Comparison of ENCODE assay signal across 26 cellular contexts in the genomic region with DNA sequence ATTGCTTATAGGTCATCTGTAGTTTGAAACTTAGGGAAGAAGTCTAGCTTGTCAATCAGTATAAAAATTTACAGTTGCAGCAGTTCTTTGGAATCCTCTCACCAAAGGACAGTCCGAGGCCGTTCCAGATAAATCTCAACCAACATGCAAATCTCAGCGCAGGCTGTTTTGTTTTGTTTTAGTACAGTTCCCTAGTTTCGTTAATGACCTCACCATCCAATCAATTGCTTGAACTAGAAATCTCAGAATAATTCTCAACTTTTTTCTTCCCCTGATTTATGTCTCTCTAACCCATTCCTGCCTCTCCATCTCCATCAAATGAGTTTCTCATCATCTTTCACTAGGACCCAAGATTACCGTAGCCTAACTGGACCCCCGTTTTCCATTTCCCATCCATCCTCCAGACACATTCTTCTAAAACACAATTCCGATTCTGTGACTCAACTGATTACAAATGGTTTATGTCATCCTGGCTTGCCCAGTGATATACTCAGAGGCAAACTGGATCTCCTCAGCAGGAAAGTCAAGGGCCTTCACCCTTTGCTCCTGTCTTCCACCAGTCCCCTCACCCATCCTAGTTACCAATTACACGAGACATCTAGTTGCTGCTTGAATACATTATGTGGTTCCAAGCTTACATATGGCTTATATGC. TPM values are rescaled to one million over a fixed set of nuclear protein-coding genes. Genes with fewer than 3 reads are reported as not detected.
A peak's percentile ranks its signal among the peaks of the same experiment; 100 is the strongest.
DNase-seq lines count a peak whose midpoint lies in the region; ATAC-seq and TF ChIP-seq lines count a peak whose summit lies in the region.
"Had no signal": no experiment of that assay in that cellular context is flagged by ENCODE, and none has a peak within 500 bp of the region (broad histone marks: within the 10 kb centered on the region; RNA-seq: fewer than 3 reads in every experiment).

No MANE protein-coding gene starts in this region.

- H3K4me3 ChIP-seq in cardiac fibroblast (replicated peaks in 1 of 2; ENCODE audit: low read depth in 2 of 2, low read length in 2 of 2), result no peak overlapping the region
- H3K4me3 ChIP-seq: GM23338, lung, stomach had no signal

- intact Hi-C loops in left ventricle myocardium superior (cut with micrococcal nuclease), result no loop called here

- no peak for TF ChIP-seq CTCF in cardiac fibroblast (IDR thresholded peaks at IDR 0.05; ENCODE audit: low read depth, low read length)

- peak; percentile 58 for ATAC-seq in left ventricle myocardium superior
- ATAC-seq: activated CD4-positive, CD25-positive, alpha-beta regulatory T cell treated with anti-CD3 and anti-CD28 coated beads, Interleukin-2, amount 50 U/mL, for 24 hours; activated CD8-positive, alpha-beta T cell treated with anti-CD3 and anti-CD28 coated beads for 36 hours; GM23338 had no signal

- peak; percentile 45 for DNase-seq in AG08396 (ENCODE audit: low spot score)
- peak; percentile 54 for DNase-seq in HT1080 (ENCODE audit: low read depth)
- DNase-seq in cardiac fibroblast (ENCODE audit: low read depth in 2 of 2), result peak; percentile 23 to 75
- DNase-seq in left ventricle myocardium superior, result no peak
- DNase-seq in DMS153 (lab: John Stamatoyannopoulos, UW), result no peak
- DNase-seq in NK-92 treated with Interleukin-12 subunit alpha and Interleukin-12 subunit beta, amount 100 ng/mL, for 24 hours (lab: John Stamatoyannopoulos, UW), result no peak
- no peak for DNase-seq in activated CD4-positive, CD25-positive, alpha-beta regulatory T cell (lab: John Stamatoyannopoulos, UW)
- no peak for DNase-seq in NCI-H526 treated with DMSO at 0.1 percent for 48 hours (lab: John Stamatoyannopoulos, UW)
- DNase-seq: activated CD8-positive, alpha-beta T cell treated with anti-CD3 and anti-CD28 coated beads for 36 hours; activated naive CD4-positive, alpha-beta T cell; amygdala; C1 segment of cervical spinal cord; Calu3; effector CD4-positive, alpha-beta T cell; hippocampal formation; KBM-7; NCI-H82; OCI-M1; SK-N-SH; stomach had no signal

RNA-seq across cellular contexts. Expression of gene SMCO1, which starts 1.3 kb away (rescaled TPM):
- total RNA-seq in HT1080 (2014; rRNA removed; shearing (Covaris generic)), result 0.14 TPM in 1 of 2 replicates, not detected in the other
- polyA plus RNA-seq in HT1080 (2015; cell fraction: cytosol; rRNA removed), result not detected in 2 replicates
- not detected in 2 replicates for polyA plus RNA-seq in HT1080 (2015; cell fraction: nucleus; rRNA removed)
- 110 TPM for total RNA-seq in left ventricle myocardium superior
- total RNA-seq: activated CD8-positive, alpha-beta T cell treated with anti-CD3 and anti-CD28 coated beads for 36 hours; Calu3; G401; GM23338; lung; stomach; ureter had no signal
- polyA plus RNA-seq: esophagus, GM23338, lung, SK-N-SH, stomach had no signal

RNA-seq across cellular contexts. Expression of gene RNF168, which starts 10.3 kb away (rescaled TPM):
- 15.1 and 25.0 TPM in 2 replicates for total RNA-seq in HT1080 (2014; rRNA removed; shearing (Covaris generic))
- 7.7 and 8.6 TPM in 2 replicates for polyA plus RNA-seq in HT1080 (2015; cell fraction: cytosol; rRNA removed)
- 9.3 and 10.3 TPM in 2 replicates for polyA plus RNA-seq in HT1080 (2015; cell fraction: nucleus; rRNA removed)
- 23.2 TPM for total RNA-seq in left ventricle myocardium superior

RNA-seq across cellular contexts. Expression of gene WDR53, which starts 54.5 kb away (rescaled TPM):
- total RNA-seq in HT1080 (2014; rRNA removed; shearing (Covaris generic)), result 14.4 and 25.1 TPM in 2 replicates
- 15.3 and 16.0 TPM in 2 replicates for polyA plus RNA-seq in HT1080 (2015; cell fraction: cytosol; rRNA removed)
- 15.2 and 15.6 TPM in 2 replicates for polyA plus RNA-seq in HT1080 (2015; cell fraction: nucleus; rRNA removed)
- 7.6 TPM for total RNA-seq in left ventricle myocardium superior

RNA-seq across cellular contexts. Expression of gene FBXO45, which starts 54.6 kb away (rescaled TPM):
- 33.3 and 34.2 TPM in 2 replicates for total RNA-seq in HT1080 (2014; rRNA removed; shearing (Covaris generic))
- 45.2 and 57.8 TPM in 2 replicates for polyA plus RNA-seq in HT1080 (2015; cell fraction: cytosol; rRNA removed)
- 21.7 and 23.2 TPM in 2 replicates for polyA plus RNA-seq in HT1080 (2015; cell fraction: nucleus; rRNA removed)
- 9.1 TPM for total RNA-seq in left ventricle myocardium superior

Comparison
In these comparisons a context has a peak if more than half of its experiments do, and no peak if none do; other contexts are left out.
1. DNase-seq: peak in AG08396 (single experiment), HT1080 (single experiment) and cardiac fibroblast (2 of 2); none in left ventricle myocardium superior (single experiment), DMS153 (single experiment), NK-92 treated with Interleukin-12 subunit alpha and Interleukin-12 subunit beta, amount 100 ng/mL, for 24 hours (single experiment), activated CD4-positive, CD25-positive, alpha-beta regulatory T cell (0 of 4) and NCI-H526 treated with DMSO at 0.1 percent for 48 hours (single experiment).
2. RNA of gene SMCO1, which starts 1.3 kb away (total RNA-seq): 110 TPM in left ventricle myocardium superior (single experiment); 0.14 TPM in HT1080; every median in the first group is over 10 times any median in the second.